ENCODE assay signal across 31 cellular contexts in genomic region chr10:96276831-96277230, GRCh38. TPM values are rescaled to one million over a fixed set of nuclear protein-coding genes. Genes with fewer than 3 reads are reported as not detected.
DNase-seq lines count a peak whose midpoint lies in the region; ATAC-seq and TF ChIP-seq lines count a peak whose summit lies in the region.
"Had no signal": no experiment of that assay in that cellular context is flagged by ENCODE, and none has a peak within 500 bp of the region (broad histone marks: within the 10 kb centered on the region; RNA-seq: fewer than 3 reads in every experiment).

No MANE protein-coding gene starts in this region.

- peaks cover 10% of the 10 kb centered on the region; the same call in 1 of the 2 replicates for H3K79me2 ChIP-seq in OCI-LY7 (ENCODE audit: insufficient read depth, low read depth, low read length)

- H3K27me3 Mint-ChIP-seq in memory B cell, result no peaks in the 10 kb centered on the region
- H3K27me3 Mint-ChIP-seq: stimulated activated naive CD8-positive, alpha-beta T cell treated with anti-CD3 and anti-CD28 coated beads, Interleukin-15, amount 100 ng/mL, for 72 hours had no signal

- no peaks in the 10 kb centered on the region for H3K36me3 ChIP-seq in OCI-LY7 (ENCODE audit: insufficient read depth, low read length)
- H3K36me3 ChIP-seq: SJCRH30, tibial nerve had no signal

- peaks cover 87% of the 10 kb centered on the region for H3K4me1 ChIP-seq in OCI-LY7 (ENCODE audit: insufficient read depth, low read length, poor library complexity, severe bottlenecking)
- H3K4me1 ChIP-seq: SJCRH30 had no signal

- DNase-seq in G401 (ENCODE audit: low spot score) (peak; percentile 37), OCI-LY7 (ENCODE audit: low spot score) (no peak), cerebellar cortex (ENCODE audit: low spot score) (peak; percentile 25), memory B cell (ENCODE audit: low spot score in 2 of 2) (no peak), coronary artery (ENCODE audit: low spot score) (no peak), GDM1 (lab: John Stamatoyannopoulos, UW) (no peak), globus pallidus (ENCODE audit: low spot score) (no peak), COLO668 (lab: John Stamatoyannopoulos, UW; ENCODE audit: unreplicated experiment) (no peak)
- DNase-seq: activated CD4-positive, alpha-beta T cell treated with anti-CD3 and anti-CD28 coated beads, Interleukin-2, amount 50 U/mL, for 48 hours; aorta; central memory CD4-positive, alpha-beta T cell; COR-L47; dorsolateral prefrontal cortex; GF-D8; NCI-H1048; NCI-H1694; NCI-H524 treated with DMSO at 0.1 percent for 48 hours; SJCRH30; stimulated activated naive CD8-positive, alpha-beta T cell treated with anti-CD3 and anti-CD28 coated beads, Interleukin-15, amount 100 ng/mL, for 72 hours; T1000 had no signal

- in situ Hi-C loops in G401 (cut with HindIII; ENCODE audit: low sequenced_read_pairs), result no loop called here

- TF ChIP-seq CTCF in OCI-LY7 (conservative IDR thresholded peaks at IDR 0.05; ENCODE audit: low read length) (no peak), coronary artery (IDR thresholded peaks at IDR 0.05) (no peak)

- no peak overlapping the region for H2AFZ ChIP-seq in OCI-LY7 (ENCODE audit: low read length)

- intact Hi-C loops in OCI-LY7 (cut with micrococcal nuclease; ENCODE audit: unreplicated experiment), result loop anchor here (10.0 kb wide), 1 partner anchor 398 kb away; no protein-coding TSS in a partner anchor

- H3K4me2 ChIP-seq in OCI-LY7 (ENCODE audit: low read length), result no peak overlapping the region

- no peaks in the 10 kb centered on the region for H3K9me3 ChIP-seq in OCI-LY7 (ENCODE audit: low read length)
- H3K9me3 ChIP-seq: SJCRH30, tibial nerve had no signal

- peaks cover 2% of the 10 kb centered on the region for H3K9me3 Mint-ChIP-seq in memory B cell
- H3K9me3 Mint-ChIP-seq: activated naive CD4-positive, alpha-beta T cell treated with anti-CD3 and anti-CD28 coated beads, Interleukin-2, amount 50 U/mL, for 72 hours; activated T-helper 17 cell treated with anti-CD3 and anti-CD28 coated beads, Interleukin-2, amount 50 U/mL, for 72 hours; nephron; stimulated activated naive CD8-positive, alpha-beta T cell treated with anti-CD3 and anti-CD28 coated beads, Interleukin-15, amount 100 ng/mL, for 72 hours; WTC11 had no signal

- H3K27ac ChIP-seq in OCI-LY7 (ENCODE audit: low read depth, low read length, poor library complexity, severe bottlenecking) (peak overlapping the region; percentile 100), coronary artery (no peak overlapping the region)
- H3K27ac ChIP-seq: dorsolateral prefrontal cortex, SJCRH30, tibial nerve had no signal

- H3K9me2 ChIP-seq in OCI-LY7 (ENCODE audit: insufficient read depth, low read length), result no peaks in the 10 kb centered on the region

- no TSS peak for BruUV-seq in OCI-LY7 (replicated peaks; lab: Mats Ljungman, UMichigan)

- H4K20me1 ChIP-seq in OCI-LY7 (ENCODE audit: insufficient read depth, low read length), result no peaks in the 10 kb centered on the region

- no peak overlapping the region for H3K4me3 ChIP-seq in OCI-LY7 (ENCODE audit: low read depth, low read length, poor library complexity, severe bottlenecking)
- H3K4me3 ChIP-seq in coronary artery, result no peak overlapping the region
- H3K4me3 ChIP-seq: dorsolateral prefrontal cortex, SJCRH30, tibial nerve had no signal

- ATAC-seq in memory B cell (ENCODE audit: low read depth), result no peak
- ATAC-seq: activated naive CD4-positive, alpha-beta T cell treated with anti-CD3 and anti-CD28 coated beads, Interleukin-2, amount 50 U/mL, for 72 hours; activated T-helper 17 cell treated with anti-CD3 and anti-CD28 coated beads, Interleukin-2, amount 50 U/mL, for 72 hours; Panc1; stimulated activated naive CD8-positive, alpha-beta T cell treated with anti-CD3 and anti-CD28 coated beads, Interleukin-15, amount 100 ng/mL, for 72 hours; WTC11 had no signal

- no peak overlapping the region for H3K4me3 Mint-ChIP-seq in memory B cell
- H3K4me3 Mint-ChIP-seq: activated T-helper 17 cell treated with anti-CD3 and anti-CD28 coated beads, Interleukin-2, amount 50 U/mL, for 72 hours; nephron; stimulated activated naive CD8-positive, alpha-beta T cell treated with anti-CD3 and anti-CD28 coated beads, Interleukin-15, amount 100 ng/mL, for 72 hours; WTC11 had no signal

- H3K36me3 Mint-ChIP-seq in memory B cell, result peaks cover 2% of the 10 kb centered on the region
- H3K36me3 Mint-ChIP-seq: activated naive CD4-positive, alpha-beta T cell treated with anti-CD3 and anti-CD28 coated beads, Interleukin-2, amount 50 U/mL, for 72 hours; WTC11 had no signal

- CTCF ChIA-PET in OCI-LY7 (lab: Charles Lee; ENCODE audit: unreplicated experiment), result no interaction called here

- H3K4me1 Mint-ChIP-seq in memory B cell, result peaks cover 45% of the 10 kb centered on the region
- H3K4me1 Mint-ChIP-seq: activated T-helper 17 cell treated with anti-CD3 and anti-CD28 coated beads, Interleukin-2, amount 50 U/mL, for 72 hours; stimulated activated naive CD8-positive, alpha-beta T cell treated with anti-CD3 and anti-CD28 coated beads, Interleukin-15, amount 100 ng/mL, for 72 hours; WTC11 had no signal

- POLR2A ChIA-PET in OCI-LY7 (lab: Charles Lee), result interaction anchor here (1.4 to 9.8 kb wide), 4 partner anchors 9 to 23 kb away, joined by 3 to 176 read pairs (median 78); no protein-coding TSS in a partner anchor

- H3K27ac Mint-ChIP-seq in memory B cell, result peak overlapping the region; percentile 88
- H3K27ac Mint-ChIP-seq: activated naive CD4-positive, alpha-beta T cell treated with anti-CD3 and anti-CD28 coated beads, Interleukin-2, amount 50 U/mL, for 72 hours; activated T-helper 17 cell treated with anti-CD3 and anti-CD28 coated beads, Interleukin-2, amount 50 U/mL, for 72 hours; nephron; WTC11 had no signal

RNA-seq across cellular contexts. Expression of gene BLNK, which starts 5.5 kb away (rescaled TPM):
- not detected in 2 replicates for total RNA-seq in G401 (2014; rRNA removed; shearing (Covaris generic))
- total RNA-seq in OCI-LY7 (2014; rRNA removed; shearing (Covaris generic)), result 78.0 and 113 TPM in 2 replicates
- total RNA-seq in OCI-LY7 (2022), result 182 and 201 TPM in 2 replicates
- total RNA-seq: A673; activated naive CD4-positive, alpha-beta T cell treated with anti-CD3 and anti-CD28 coated beads, Interleukin-2, amount 50 U/mL, for 72 hours; activated T-helper 17 cell treated with anti-CD3 and anti-CD28 coated beads, Interleukin-2, amount 50 U/mL, for 72 hours; SJCRH30; WTC11 had no signal

RNA-seq across cellular contexts. Expression of gene DNTT, which starts 27.4 kb away (rescaled TPM):
- total RNA-seq in G401 (2014; rRNA removed; shearing (Covaris generic)), result not detected in 2 replicates
- 0.16 TPM in 1 of 2 replicates, not detected in the other for total RNA-seq in OCI-LY7 (2014; rRNA removed; shearing (Covaris generic))
- 0.18 and 0.32 TPM in 2 replicates for total RNA-seq in OCI-LY7 (2022)
- total RNA-seq: A673; activated T-helper 17 cell treated with anti-CD3 and anti-CD28 coated beads, Interleukin-2, amount 50 U/mL, for 72 hours; aorta; kidney epithelial cell; lower leg skin; osteoblast; SJCRH30; skeletal muscle tissue; tibial nerve; WTC11 had no signal

Comparison
In these comparisons a context has a peak if more than half of its experiments do, and no peak if none do; other contexts are left out.
1. DNase-seq: peak in G401 (single experiment) and cerebellar cortex (single experiment); none in OCI-LY7 (single experiment), memory B cell (0 of 2), coronary artery (single experiment), GDM1 (single experiment), globus pallidus (single experiment) and COLO668 (single experiment).
2. RNA of gene BLNK, which starts 5.5 kb away (total RNA-seq): 78.0 to 201 TPM in OCI-LY7; not detected in G401; every median in the first group is over 10 times any median in the second.